Comparison of ENCODE assay signal across 15 cellular contexts in genomic region chr22:26445577-26446275, GRCh38. TPM values are rescaled to one million over a fixed set of nuclear protein-coding genes. Genes with fewer than 3 reads are reported as not detected.
A peak's percentile ranks its signal among the peaks of the same experiment; 100 is the strongest.
DNase-seq lines count a peak whose midpoint lies in the region; ATAC-seq and TF ChIP-seq lines count a peak whose summit lies in the region.
"Had no signal": no experiment of that assay in that cellular context is flagged by ENCODE, and none has a peak within 500 bp of the region (broad histone marks: within the 10 kb centered on the region; RNA-seq: fewer than 3 reads in every experiment).

No MANE protein-coding gene starts in this region.

- H3K27me3 Mint-ChIP-seq in activated naive CD8-positive, alpha-beta T cell = no peaks in the 10 kb centered on the region
- H3K27me3 Mint-ChIP-seq in activated naive CD8-positive, alpha-beta T cell treated with anti-CD3 and anti-CD28 coated beads, Interleukin-2, amount 50 U/mL, for 24 hours = no peaks in the 10 kb centered on the region
- H3K27me3 Mint-ChIP-seq in WTC11 (ENCODE audit: low read depth) = no peaks in the 10 kb centered on the region
- H3K27me3 Mint-ChIP-seq: CD8-positive, alpha-beta memory T cell had no signal

- no peaks in the 10 kb centered on the region for H3K4me1 Mint-ChIP-seq in activated naive CD8-positive, alpha-beta T cell (ENCODE audit: low read depth)
- no peaks in the 10 kb centered on the region for H3K4me1 Mint-ChIP-seq in activated naive CD8-positive, alpha-beta T cell treated with anti-CD3 and anti-CD28 coated beads, Interleukin-2, amount 50 U/mL, for 24 hours
- peaks cover 5% of the 10 kb centered on the region for H3K4me1 Mint-ChIP-seq in WTC11

- intact Hi-C loops in colonic mucosa (cut with DNase I) = no loop called here

- CTCF ChIA-PET in WTC11 (lab: Charles Lee) = interaction anchor here (0.9 to 4.4 kb wide), 7 partner anchors 15 to 233 kb away, joined by 3 to 22 read pairs (median 4); no protein-coding TSS in a partner anchor

- H3K4me1 ChIP-seq in colonic mucosa = no peaks in the 10 kb centered on the region
- H3K4me1 ChIP-seq: BE2C, SJCRH30 had no signal

- peak overlapping the region; percentile 8 for H3K27ac Mint-ChIP-seq in activated naive CD8-positive, alpha-beta T cell
- H3K27ac Mint-ChIP-seq in activated naive CD8-positive, alpha-beta T cell treated with anti-CD3 and anti-CD28 coated beads, Interleukin-2, amount 50 U/mL, for 24 hours = no peak overlapping the region
- H3K27ac Mint-ChIP-seq in WTC11 = peak overlapping the region; percentile 12; the same call in 1 of the 2 replicates

- no peaks in the 10 kb centered on the region for H3K36me3 ChIP-seq in colonic mucosa
- H3K36me3 ChIP-seq: BE2C, MG63, SJCRH30 had no signal

- no peak overlapping the region for H3K4me3 Mint-ChIP-seq in activated naive CD8-positive, alpha-beta T cell
- H3K4me3 Mint-ChIP-seq in activated naive CD8-positive, alpha-beta T cell treated with anti-CD3 and anti-CD28 coated beads, Interleukin-2, amount 50 U/mL, for 24 hours = no peak overlapping the region
- H3K4me3 Mint-ChIP-seq in WTC11 = no peak overlapping the region
- H3K4me3 Mint-ChIP-seq: CD8-positive, alpha-beta memory T cell had no signal

- ATAC-seq in activated naive CD8-positive, alpha-beta T cell treated with anti-CD3 and anti-CD28 coated beads, Interleukin-2, amount 50 U/mL, for 24 hours = no peak
- ATAC-seq in WTC11 (no peak), GM19324 (IDR thresholded peaks at IDR 0.05; ENCODE audit: low FRiP score, unreplicated experiment) (no peak), GM18867 (IDR thresholded peaks at IDR 0.05; ENCODE audit: unreplicated experiment) (no peak)
- ATAC-seq: HCT116 had no signal

- no peaks in the 10 kb centered on the region for H3K36me3 Mint-ChIP-seq in activated naive CD8-positive, alpha-beta T cell
- H3K36me3 Mint-ChIP-seq in activated naive CD8-positive, alpha-beta T cell treated with anti-CD3 and anti-CD28 coated beads, Interleukin-2, amount 50 U/mL, for 24 hours (ENCODE audit: low read depth) = peaks cover 3% of the 10 kb centered on the region
- no peaks in the 10 kb centered on the region for H3K36me3 Mint-ChIP-seq in WTC11

- H3K27ac ChIP-seq in colonic mucosa = no peak overlapping the region
- H3K27ac ChIP-seq: SJCRH30 had no signal

- TF ChIP-seq CTCF in WTC11 (IDR thresholded peaks at IDR 0.05) (no peak), colonic mucosa (IDR thresholded peaks at IDR 0.05) (no peak)

- no peak overlapping the region for H3K4me3 ChIP-seq in colonic mucosa
- H3K4me3 ChIP-seq: MG63, SJCRH30 had no signal

- no peaks in the 10 kb centered on the region for H3K9me3 Mint-ChIP-seq in activated naive CD8-positive, alpha-beta T cell (ENCODE audit: low read depth)
- H3K9me3 Mint-ChIP-seq in activated naive CD8-positive, alpha-beta T cell treated with anti-CD3 and anti-CD28 coated beads, Interleukin-2, amount 50 U/mL, for 24 hours = no peaks in the 10 kb centered on the region
- H3K9me3 Mint-ChIP-seq in WTC11 = no peaks in the 10 kb centered on the region
- H3K9me3 Mint-ChIP-seq: CD8-positive, alpha-beta memory T cell had no signal

- POLR2A ChIA-PET in WTC11 (lab: Charles Lee) = no interaction called here

- no peaks in the 10 kb centered on the region for H3K9me3 ChIP-seq in colonic mucosa
- H3K9me3 ChIP-seq: BE2C, MG63, SJCRH30 had no signal

- H3K9ac ChIP-seq in colonic mucosa (ENCODE audit: low read depth in 2 of 2, low read length in 2 of 2) = no peak overlapping the region

- no peak for DNase-seq in activated naive CD8-positive, alpha-beta T cell treated with anti-CD3 and anti-CD28 coated beads, Interleukin-2, amount 50 U/mL, for 24 hours
- DNase-seq in WTC11 (ENCODE audit: low spot score) = no peak
- DNase-seq in mesenteric fat pad (ENCODE audit: low spot score) = peak; percentile 64
- no peak for DNase-seq in NCI-H2081 (lab: John Stamatoyannopoulos, UW)
- DNase-seq in colonic mucosa = no peak
- DNase-seq: BE2C; CD8-positive, alpha-beta memory T cell; MG63; NCI-H187 treated with DMSO at 0.1 percent for 48 hours; SW 1271 had no signal

- H3K27me3 ChIP-seq in colonic mucosa = no peaks in the 10 kb centered on the region
- H3K27me3 ChIP-seq: BE2C, MG63, SJCRH30 had no signal

TF ChIP-seq in WTC11, 78 proteins besides CTCF, POLR2A, EP300 and RAD21:
- no peak for TF ChIP-seq ZNF317 (CRISPR knock-in tag; IDR thresholded peaks at IDR 0.05; ENCODE audit: borderline replicate concordance, low read depth)
- no peak for TF ChIP-seq ELF4 (CRISPR knock-in tag; IDR thresholded peaks at IDR 0.05; ENCODE audit: low read depth)
- TF ChIP-seq FOXJ3 (CRISPR knock-in tag; IDR thresholded peaks at IDR 0.05; ENCODE audit: borderline replicate concordance) = no peak
- no peak for TF ChIP-seq ZBTB43 (CRISPR knock-in tag; IDR thresholded peaks at IDR 0.05)
- no peak for TF ChIP-seq ATF1 (CRISPR knock-in tag; IDR thresholded peaks at IDR 0.05)
TF ChIP-seq in WTC11: peak in this region for 0.

RNA-seq across cellular contexts. Expression of gene ASPHD2, which starts 16.7 kb away (rescaled TPM):
- total RNA-seq in WTC11 (2021) (7.1 to 8.1 TPM (median 8.0 TPM) in 3 replicates), mesenteric fat pad (0.71 TPM), colonic mucosa (1 to 10 TPM; 3.8 to 4.3 TPM)

RNA-seq across cellular contexts. Expression of gene HPS4, which starts 37.9 kb away (rescaled TPM):
- total RNA-seq in WTC11 (2021) (41.1 to 48.1 TPM (median 42.7 TPM) in 3 replicates), mesenteric fat pad (26.4 TPM), colonic mucosa (10 to 100 TPM; 23.8 to 26.3 TPM)

RNA-seq across cellular contexts. Expression of gene SRRD, which starts 38.0 kb away (rescaled TPM):
- total RNA-seq in WTC11 (2021) = 20.0 to 25.1 TPM (median 22.9 TPM) in 3 replicates
- 16.3 TPM for total RNA-seq in mesenteric fat pad
- 10 to 100 TPM; 11.8 to 16.4 TPM for total RNA-seq in colonic mucosa
